ENCODE assay signal across 8 cellular contexts in the genomic region with DNA sequence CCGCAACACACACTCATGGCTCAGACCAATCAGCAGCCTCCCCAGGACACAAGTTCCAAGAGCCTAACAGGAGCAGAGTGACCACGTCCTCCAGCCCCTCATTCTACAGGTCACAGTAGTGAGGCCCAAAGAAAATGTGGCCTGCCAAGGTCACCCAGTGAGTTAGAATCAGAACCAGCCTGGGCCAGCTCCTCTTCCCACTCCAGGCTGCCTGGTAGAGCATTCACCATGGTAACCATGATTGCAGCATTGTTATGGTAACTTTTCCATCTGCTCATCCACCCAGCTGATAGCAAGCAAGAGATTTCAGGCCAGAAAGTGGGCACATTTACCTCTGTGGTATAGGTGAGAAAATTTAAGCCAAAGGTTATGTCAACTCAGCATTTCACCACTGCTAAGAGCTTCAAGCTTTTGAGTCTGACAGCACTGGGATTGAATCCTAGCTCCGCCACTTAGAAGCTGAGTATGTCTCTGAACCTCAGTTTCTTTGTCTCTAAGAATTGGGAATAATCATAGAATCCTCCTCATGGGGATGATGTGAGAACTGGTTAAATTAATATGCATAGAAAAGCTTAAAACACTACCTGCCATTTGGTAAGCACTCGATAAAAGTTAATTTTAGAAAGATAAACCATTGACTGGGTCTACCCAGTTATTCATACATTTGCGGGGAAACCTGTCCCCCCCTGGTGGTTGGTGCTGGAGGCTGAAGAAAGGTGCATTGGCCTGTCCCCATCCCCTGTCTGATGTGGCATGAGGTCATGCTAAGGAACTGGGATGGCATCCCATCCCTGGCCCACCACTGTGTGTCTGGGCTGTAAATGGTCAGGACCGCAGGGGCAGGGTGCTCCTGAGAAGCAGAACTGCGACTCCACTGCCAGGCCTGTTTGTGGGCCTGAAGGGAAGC.
DNase-seq lines count a peak whose midpoint lies in the region; ATAC-seq, FAIRE-seq and TF ChIP-seq lines count a peak whose summit lies in the region.

No MANE protein-coding gene starts in this region.

- H4K20me1 ChIP-seq in SU-DHL-6 (ENCODE audit: low read depth, low read length) = no peaks in the 10 kb centered on the region

- no peak overlapping the region for H3K9ac ChIP-seq in SU-DHL-6 (ENCODE audit: low read length)

- H3K4me3 ChIP-seq in AG04449 (ENCODE audit: low read depth, low read length) (no peak overlapping the region), SU-DHL-6 (ENCODE audit: insufficient read depth, low read length, poor library complexity, severe bottlenecking) (no peak overlapping the region)

- no peak overlapping the region for H2AFZ ChIP-seq in SU-DHL-6 (ENCODE audit: low read depth, low read length, severe bottlenecking)

- DNase-seq in AG04449 (ENCODE audit: low read depth, low spot score) (no peak), GM19239 (ENCODE audit: insufficient read length, low spot score) (peak; percentile 43), fibroblast of peridontal ligament (ENCODE audit: extremely low read depth) (peak; percentile 56)
- DNase-seq in stimulated activated CD4-positive, alpha-beta T cell treated with anti-CD3 and anti-CD28 coated beads, Interleukin-2, amount 100 ng/mL, for 48 hours = peak; percentile 7 to 13

- H3K4me2 ChIP-seq in SU-DHL-6 (ENCODE audit: low read depth, low read length, poor library complexity, severe bottlenecking) = no peak overlapping the region

- CTCF ChIA-PET in AG04449 (lab: Yijun Ruan, JAX) = interaction anchor here (0.5 to 1.6 kb wide), 3 partner anchors 13 to 111 kb away, joined by 3 to 5 read pairs (median 3); no protein-coding TSS in a partner anchor

- POLR2A ChIA-PET in AG04449 (lab: Yijun Ruan, JAX) = no interaction called here

- FAIRE-seq in GM19239 (lab: Jason Lieb, UNC) = peak; percentile 66

- no peak overlapping the region for H3K27ac ChIP-seq in SU-DHL-6 (ENCODE audit: low read depth, low read length)

- H3K9me3 ChIP-seq in SU-DHL-6 (ENCODE audit: insufficient read depth, low read length) = no peaks in the 10 kb centered on the region

- no peaks in the 10 kb centered on the region for H3K36me3 ChIP-seq in SU-DHL-6 (ENCODE audit: low read length)

- TF ChIP-seq CTCF in AG04449 (IDR thresholded peaks at IDR 0.05; ENCODE audit: insufficient read depth, low read length, missing control alignments) = peak; percentile 29
- TF ChIP-seq CTCF in SU-DHL-6 (IDR thresholded peaks at IDR 0.05; ENCODE audit: insufficient read depth, low read length, poor library complexity, severe bottlenecking) = peak; percentile 35

- no peaks in the 10 kb centered on the region for H3K9me2 ChIP-seq in SU-DHL-6 (replicated peaks; ENCODE audit: insufficient read depth, low read length)

- H3F3A ChIP-seq in SU-DHL-6 (ENCODE audit: insufficient read depth) = no peaks in the 10 kb centered on the region

- no peaks in the 10 kb centered on the region for H3K27me3 ChIP-seq in SU-DHL-6 (ENCODE audit: low read length)

- no peak for ATAC-seq in HG03097 (IDR thresholded peaks at IDR 0.05; ENCODE audit: low FRiP score, unreplicated experiment)
- ATAC-seq in GM21360 (IDR thresholded peaks at IDR 0.05; ENCODE audit: unreplicated experiment) = no peak
- ATAC-seq in HG03108 (IDR thresholded peaks at IDR 0.05; ENCODE audit: unreplicated experiment) = no peak

- no peaks in the 10 kb centered on the region for H3K79me2 ChIP-seq in SU-DHL-6 (ENCODE audit: insufficient read depth, low read length)
